In genomic region chr12:64091186-64091585, GRCh38 we compare ENCODE assay signal across 19 cellular contexts.
A peak's percentile ranks its signal among the peaks of the same experiment; 100 is the strongest.
DNase-seq lines count a peak whose midpoint lies in the region; TF ChIP-seq lines count a peak whose summit lies in the region.
"Had no signal": no experiment of that assay in that cellular context is flagged by ENCODE, and none has a peak within 500 bp of the region (broad histone marks: within the 10 kb centered on the region; RNA-seq: fewer than 3 reads in every experiment).

No MANE protein-coding gene starts in this region.

- H3K4me3 ChIP-seq in WERI-Rb-1 (ENCODE audit: low read depth, low read length) (no peak overlapping the region), trophoblast cell (ENCODE audit: low read depth, low read length) (no peak overlapping the region), H7 (ENCODE audit: insufficient read depth, low read depth, low read length) (no peak overlapping the region)
- H3K4me3 ChIP-seq: GM23248 had no signal

- H3K27me3 ChIP-seq in H9 (ENCODE audit: insufficient read depth, low read length) (no peaks in the 10 kb centered on the region), WERI-Rb-1 (ENCODE audit: insufficient read depth, low read depth, severe bottlenecking) (no peaks in the 10 kb centered on the region), trophoblast cell (ENCODE audit: insufficient read depth, low read length) (no peaks in the 10 kb centered on the region), H7 (ENCODE audit: control insufficient read depth, insufficient read depth, low read length) (no peaks in the 10 kb centered on the region)

- H3K36me3 ChIP-seq in WERI-Rb-1 (no peaks in the 10 kb centered on the region), trophoblast cell (ENCODE audit: control insufficient read depth in 1 of 2, insufficient read depth in 2 of 2, low read length in 2 of 2) (no peaks in the 10 kb centered on the region), H7 (replicated peaks; ENCODE audit: control insufficient read depth, insufficient read depth, low read length) (no peaks in the 10 kb centered on the region)

- no peak overlapping the region for H3K4me3 Mint-ChIP-seq in H9
- H3K4me3 Mint-ChIP-seq: T-helper 1 cell treated with Interleukin-12 subunit alpha and Interleukin-12 subunit beta and Interleukin-4 antibody, amounts not matched to agents 30 μg/mL and 1 μg/mL, for 36 hours had no signal

- H2BK5ac ChIP-seq in H9 (ENCODE audit: insufficient read length, low read length) (no peak overlapping the region), trophoblast cell (ENCODE audit: low read depth, low read length, poor library complexity) (no peak overlapping the region)

- no peaks in the 10 kb centered on the region for H3K23me2 ChIP-seq in H9 (ENCODE audit: insufficient read length, low read depth, low read length, poor library complexity, severe bottlenecking)

- H3K9ac ChIP-seq in H9 (ENCODE audit: extremely low read depth, insufficient read length, low read length) (no peak overlapping the region), trophoblast cell (ENCODE audit: low read length) (no peak overlapping the region)
- H3K9ac ChIP-seq: GM23248 had no signal

- no peaks in the 10 kb centered on the region for H3K9me3 Mint-ChIP-seq in H9
- H3K9me3 Mint-ChIP-seq: T-helper 1 cell treated with Interleukin-12 subunit alpha and Interleukin-12 subunit beta and Interleukin-4 antibody, amounts not matched to agents 30 μg/mL and 1 μg/mL, for 36 hours had no signal

- no peak overlapping the region for H2BK15ac ChIP-seq in H9 (ENCODE audit: low read depth, low read length)

- H3K4ac ChIP-seq in H9 (ENCODE audit: low read depth, low read length) (no peak overlapping the region), trophoblast cell (ENCODE audit: low read depth, low read length) (no peak overlapping the region)

- H3K9me3 ChIP-seq in H9 (ENCODE audit: control insufficient read depth, low read depth, low read length) = no peaks in the 10 kb centered on the region
- H3K9me3 ChIP-seq in WERI-Rb-1 (ENCODE audit: severe bottlenecking) = no peaks in the 10 kb centered on the region
- no peaks in the 10 kb centered on the region for H3K9me3 ChIP-seq in trophoblast cell (ENCODE audit: insufficient read depth, low read depth, low read length)

- no peak overlapping the region for H3K4me2 ChIP-seq in H9 (ENCODE audit: insufficient read depth, insufficient read length, low read length)
- no peak overlapping the region for H3K4me2 ChIP-seq in trophoblast cell (ENCODE audit: low read length)

- no peak overlapping the region for H4K5ac ChIP-seq in H9 (ENCODE audit: insufficient read length, low read depth, low read length)

- H3T11ph ChIP-seq in H9 (ENCODE audit: low read length) = no peak overlapping the region

- DNase-seq in H9 (no peak), NCI-H2227 treated with DMSO at 0.1 percent for 48 hours (lab: John Stamatoyannopoulos, UW) (peak; percentile 44), WERI-Rb-1 (peak; percentile 53), trophoblast cell (no peak), NCI-H1694 (lab: John Stamatoyannopoulos, UW) (no peak), H7 (no peak), SW480 (ENCODE audit: low spot score) (no peak)
- DNase-seq: AML-193; COR-L47; GDM1; GM23248; Kasumi-1; MM.1S; NCI-H1092 treated with DMSO at 0.1 percent for 48 hours; NCI-H187; NCI-H2107; NCI-H526; NK-92 treated with Interleukin-12 subunit alpha and Interleukin-12 subunit beta, amount 100 ng/mL, for 24 hours had no signal

- no peak overlapping the region for H4K12ac ChIP-seq in trophoblast cell (ENCODE audit: low read depth, low read length)

- no peak overlapping the region for H3K14ac ChIP-seq in H9 (ENCODE audit: insufficient read depth, low read length)
- no peak overlapping the region for H3K14ac ChIP-seq in trophoblast cell (ENCODE audit: low read length)

- H3K79me1 ChIP-seq in H9 (ENCODE audit: insufficient read depth, low read depth, low read length, poor library complexity, severe bottlenecking) (no peaks in the 10 kb centered on the region), trophoblast cell (ENCODE audit: low read length) (no peaks in the 10 kb centered on the region)

- no peak overlapping the region for H3K56ac ChIP-seq in H9 (ENCODE audit: insufficient read length, low read depth, low read length)

- H3K4me1 Mint-ChIP-seq in H9 = peaks cover 9 to 14% of the 10 kb centered on the region in 2 experiments

- H2BK12ac ChIP-seq in H9 (ENCODE audit: insufficient read length, low read depth, low read length) = no peak overlapping the region
- no peak overlapping the region for H2BK12ac ChIP-seq in trophoblast cell (ENCODE audit: low read length)

- H3K27ac ChIP-seq in H9 (ENCODE audit: insufficient read length, low read depth, low read length) (no peak overlapping the region), WERI-Rb-1 (0 out of 2 replicates have a peak overlapping the region, but pooled peaks have one; percentile 15), trophoblast cell (ENCODE audit: low read depth, low read length) (no peak overlapping the region)
- H3K27ac ChIP-seq: GM23248 had no signal

- no peaks in the 10 kb centered on the region for H3K27me3 Mint-ChIP-seq in H9 (ENCODE audit: low read depth)

- H3K4me1 ChIP-seq in H9 (ENCODE audit: insufficient read depth, low read length) = peaks cover 5% of the 10 kb centered on the region; the same call in 1 of the 2 replicates
- peaks cover 0 to 5% of the 10 kb centered on the region in 2 experiments for H3K4me1 ChIP-seq in trophoblast cell (ENCODE audit: control insufficient read depth in 1 of 2, insufficient read depth in 2 of 2, low read length in 2 of 2)

- H4K8ac ChIP-seq in H9 (replicated peaks; ENCODE audit: insufficient read length, low read depth, low read length) = no peak overlapping the region
- H4K8ac ChIP-seq in trophoblast cell (ENCODE audit: low read depth, low read length) = peak overlapping the region; percentile 28

- H2BK120ac ChIP-seq in H9 (ENCODE audit: low read depth, low read length, poor library complexity, severe bottlenecking) (no peak overlapping the region), trophoblast cell (ENCODE audit: insufficient read depth, low read length, poor library complexity) (no peak overlapping the region)

- H4K91ac ChIP-seq in H9 (ENCODE audit: insufficient read length, low read depth, low read length) (no peak overlapping the region), trophoblast cell (ENCODE audit: low read depth, low read length) (no peak overlapping the region)

- no peak overlapping the region for H2BK20ac ChIP-seq in H9 (ENCODE audit: low read depth, low read length, poor library complexity, severe bottlenecking)

- TF ChIP-seq CTCF in H9 (conservative IDR thresholded peaks at IDR 0.05) (no peak), WERI-Rb-1 (IDR thresholded peaks at IDR 0.05; ENCODE audit: low read depth, low read length) (no peak)

- no peak overlapping the region for H2AFZ ChIP-seq in H9 (ENCODE audit: low read length)
- H2AFZ ChIP-seq in trophoblast cell (ENCODE audit: insufficient read depth, low read length, poor library complexity) = no peak overlapping the region
- H2AFZ ChIP-seq: GM23248 had no signal

- no peaks in the 10 kb centered on the region for H4K20me1 ChIP-seq in H9 (ENCODE audit: control insufficient read depth, insufficient read depth, insufficient read length)

- no peaks in the 10 kb centered on the region; a peak in 1 of 7 replicates for H3K36me3 Mint-ChIP-seq in H9 (ENCODE audit: insufficient read depth in 1 of 3, low read depth in 3 of 3)

- peak overlapping the region in 2 of 3 experiments; percentile 11 to 12; a peak in 1 of 7 replicates for H3K27ac Mint-ChIP-seq in H9
- H3K27ac Mint-ChIP-seq: T-helper 1 cell treated with Interleukin-12 subunit alpha and Interleukin-12 subunit beta and Interleukin-4 antibody, amounts not matched to agents 30 μg/mL and 1 μg/mL, for 36 hours had no signal

- H3K23ac ChIP-seq in H9 (ENCODE audit: insufficient read length, low read depth, low read length) (no peak overlapping the region), trophoblast cell (ENCODE audit: low read length) (no peak overlapping the region)

- WGBS in H9 (ENCODE audit: extremely low coverage, insufficient read length, low lambda C conversion rate) = no CpG with 5 or more reads among the region's 4 CpGs
- no CpG with 5 or more reads among the region's 4 CpGs for WGBS in trophoblast cell (ENCODE audit: extremely low coverage, insufficient coverage, insufficient read length)

- H2AK5ac ChIP-seq in H9 (ENCODE audit: insufficient read length, low read length) (no peak overlapping the region), trophoblast cell (ENCODE audit: low read length) (no peak overlapping the region)

- H3K79me2 ChIP-seq in H9 (ENCODE audit: insufficient read depth, low read length) = no peaks in the 10 kb centered on the region
- H3K79me2 ChIP-seq in trophoblast cell (ENCODE audit: control insufficient read depth, insufficient read depth, low read length, poor library complexity) = no peaks in the 10 kb centered on the region

- H3K18ac ChIP-seq in H9 (ENCODE audit: insufficient read length, low read depth, low read length) = no peak overlapping the region
- H3K18ac ChIP-seq in trophoblast cell (ENCODE audit: low read length) = no peak overlapping the region

Comparison
In these comparisons a context has a peak if more than half of its experiments do, and no peak if none do; other contexts are left out.
1. DNase-seq: peak in NCI-H2227 treated with DMSO at 0.1 percent for 48 hours (single experiment) and WERI-Rb-1 (single experiment); none in H9 (single experiment), trophoblast cell (0 of 2), NCI-H1694 (single experiment), H7 (single experiment) and SW480 (single experiment).